ENCODE assay signal across 21 cellular contexts in genomic region chr4:148730766-148731165, GRCh38.
DNase-seq lines count a peak whose midpoint lies in the region; ATAC-seq and TF ChIP-seq lines count a peak whose summit lies in the region.
"Had no signal": no experiment of that assay in that cellular context is flagged by ENCODE, and none has a peak within 500 bp of the region (broad histone marks: within the 10 kb centered on the region; RNA-seq: fewer than 3 reads in every experiment).

No MANE protein-coding gene starts in this region.

- intact Hi-C loops in activated CD4-positive, alpha-beta T cell treated with anti-CD3 and anti-CD28 coated beads, Interleukin-2, amount 10 ng/mL, durations not matched to agents 24 days and 14 days (cut with micrococcal nuclease) = no loop called here
- intact Hi-C loops in esophagus muscularis mucosa (cut with DNase I) = no loop called here

- no peak for ATAC-seq in GM19395 (IDR thresholded peaks at IDR 0.05; ENCODE audit: unreplicated experiment)
- ATAC-seq: GM12878, HCT116, Panc1 had no signal

- H3K27ac Mint-ChIP-seq in activated CD4-positive, alpha-beta T cell treated with anti-CD3 and anti-CD28 coated beads, Interleukin-2, amount 10 ng/mL, durations not matched to agents 24 days and 14 days = no peak overlapping the region
- H3K27ac Mint-ChIP-seq in nephron (peak overlapping the region; percentile 44 to 86 (median 70)), nephron progenitor cell (no peak overlapping the region)
- H3K27ac Mint-ChIP-seq: CD4-positive, alpha-beta memory T cell had no signal

- TF ChIP-seq CTCF in esophagus muscularis mucosa (IDR thresholded peaks at IDR 0.05) (no peak), nephron (IDR thresholded peaks at IDR 0.05; ENCODE audit: unreplicated experiment in 3 of 3) (no peak), nephron progenitor cell (IDR thresholded peaks at IDR 0.05) (no peak)

- no peaks in the 10 kb centered on the region for H3K36me3 Mint-ChIP-seq in activated CD4-positive, alpha-beta T cell treated with anti-CD3 and anti-CD28 coated beads, Interleukin-2, amount 10 ng/mL, durations not matched to agents 24 days and 14 days (ENCODE audit: low read depth)
- H3K36me3 Mint-ChIP-seq in nephron (ENCODE audit: low read depth) (no peaks in the 10 kb centered on the region), nephron progenitor cell (ENCODE audit: low read depth) (no peaks in the 10 kb centered on the region)
- H3K36me3 Mint-ChIP-seq: CD4-positive, alpha-beta memory T cell had no signal

- H3K27me3 ChIP-seq in esophagus muscularis mucosa = no peaks in the 10 kb centered on the region

- no peak overlapping the region for H3K4me3 ChIP-seq in esophagus muscularis mucosa
- H3K4me3 ChIP-seq: GM12878 had no signal

- WGBS in esophagus muscularis mucosa = 73% methylated on average over 4 of the region's 4 CpGs

- TF ChIP-seq EP300 in esophagus muscularis mucosa (IDR thresholded peaks at IDR 0.05) = no peak

- peak; percentile 20 for DNase-seq in activated CD4-positive, alpha-beta T cell treated with anti-CD3 and anti-CD28 coated beads, Interleukin-2, amount 10 ng/mL, durations not matched to agents 24 days and 14 days
- DNase-seq in activated CD4-positive, alpha-beta T cell treated with anti-CD3 and anti-CD28 coated beads for 1 hour = no peak
- DNase-seq in esophagus muscularis mucosa (ENCODE audit: extremely low spot score) = peak; percentile 64
- DNase-seq in nephron progenitor cell = no peak
- DNase-seq in DMS53 treated with DMSO at 0.1 percent for 48 hours (lab: John Stamatoyannopoulos, UW; ENCODE audit: unreplicated experiment) = no peak
- no peak for DNase-seq in NCI-H526 treated with DMSO at 0.1 percent for 48 hours (lab: John Stamatoyannopoulos, UW)
- DNase-seq: 8988T; Calu3; CD4-positive, alpha-beta memory T cell; DND-41; GDM1; KBM-7; NCI-H1417 treated with DMSO at 0.1 percent for 48 hours; NCI-H1930; NCI-H446 treated with DMSO at 0.1 percent for 48 hours; NCI-H774 had no signal

- no peaks in the 10 kb centered on the region for H3K27me3 Mint-ChIP-seq in activated CD4-positive, alpha-beta T cell treated with anti-CD3 and anti-CD28 coated beads, Interleukin-2, amount 10 ng/mL, durations not matched to agents 24 days and 14 days
- H3K27me3 Mint-ChIP-seq in nephron (ENCODE audit: low read depth) (no peaks in the 10 kb centered on the region), nephron progenitor cell (ENCODE audit: low read depth, poor library complexity) (no peaks in the 10 kb centered on the region)
- H3K27me3 Mint-ChIP-seq: CD4-positive, alpha-beta memory T cell had no signal

- no peaks in the 10 kb centered on the region for H3K36me3 ChIP-seq in esophagus muscularis mucosa

- peaks cover 0 to 13% (median 4%) of the 10 kb centered on the region in 4 donors for H3K4me1 ChIP-seq in esophagus muscularis mucosa

- no peak for TF ChIP-seq POLR2A in esophagus muscularis mucosa (IDR thresholded peaks at IDR 0.05; ENCODE audit: low read depth)

- H3K9me3 ChIP-seq in esophagus muscularis mucosa = no peaks in the 10 kb centered on the region

- H3K4me3 Mint-ChIP-seq in activated CD4-positive, alpha-beta T cell treated with anti-CD3 and anti-CD28 coated beads, Interleukin-2, amount 10 ng/mL, durations not matched to agents 24 days and 14 days = no peak overlapping the region
- H3K4me3 Mint-ChIP-seq in nephron = no peak overlapping the region
- H3K4me3 Mint-ChIP-seq in nephron progenitor cell = no peak overlapping the region
- H3K4me3 Mint-ChIP-seq: CD4-positive, alpha-beta memory T cell had no signal

- H3K9me3 Mint-ChIP-seq in activated CD4-positive, alpha-beta T cell treated with anti-CD3 and anti-CD28 coated beads, Interleukin-2, amount 10 ng/mL, durations not matched to agents 24 days and 14 days = no peaks in the 10 kb centered on the region
- H3K9me3 Mint-ChIP-seq in nephron (no peaks in the 10 kb centered on the region), nephron progenitor cell (no peaks in the 10 kb centered on the region)
- H3K9me3 Mint-ChIP-seq: CD4-positive, alpha-beta memory T cell had no signal

- no peak overlapping the region for H3K27ac ChIP-seq in esophagus muscularis mucosa (replicated peaks in 1 of 4)

- no peaks in the 10 kb centered on the region for H3K4me1 Mint-ChIP-seq in activated CD4-positive, alpha-beta T cell treated with anti-CD3 and anti-CD28 coated beads, Interleukin-2, amount 10 ng/mL, durations not matched to agents 24 days and 14 days
- H3K4me1 Mint-ChIP-seq in nephron (no peaks in the 10 kb centered on the region), nephron progenitor cell (no peaks in the 10 kb centered on the region)
- H3K4me1 Mint-ChIP-seq: CD4-positive, alpha-beta memory T cell had no signal

Comparison
In these comparisons a context has a peak if more than half of its experiments do, and no peak if none do; other contexts are left out.
1. DNase-seq: peak in activated CD4-positive, alpha-beta T cell treated with anti-CD3 and anti-CD28 coated beads, Interleukin-2, amount 10 ng/mL, durations not matched to agents 24 days and 14 days (single experiment) and esophagus muscularis mucosa (single experiment); none in activated CD4-positive, alpha-beta T cell treated with anti-CD3 and anti-CD28 coated beads for 1 hour (single experiment), nephron progenitor cell (single experiment), DMS53 treated with DMSO at 0.1 percent for 48 hours (single experiment) and NCI-H526 treated with DMSO at 0.1 percent for 48 hours (single experiment).
2. H3K27ac Mint-ChIP-seq: peak in nephron (3 of 3); none in activated CD4-positive, alpha-beta T cell treated with anti-CD3 and anti-CD28 coated beads, Interleukin-2, amount 10 ng/mL, durations not matched to agents 24 days and 14 days (single experiment) and nephron progenitor cell (single experiment).